ENCODE assay signal across 8 cellular contexts in genomic region chr17:68515238-68515637, GRCh38. TPM values are rescaled to one million over a fixed set of nuclear protein-coding genes. Genes with fewer than 3 reads are reported as not detected.
DNase-seq lines count a peak whose midpoint lies in the region; ATAC-seq, FAIRE-seq and TF ChIP-seq lines count a peak whose summit lies in the region.

No MANE protein-coding gene starts in this region.

- H3K27ac Mint-ChIP-seq in HFFc6: peak overlapping the region; percentile 30

- dilution Hi-C loops in keratinocyte (cut with MboI; ENCODE audit: extremely low pct_ligation_motif_present, low sequenced_read_pairs): no loop called here

- peak overlapping the region; percentile 87 for H3K4me3 ChIP-seq in astrocyte of the spinal cord (ENCODE audit: low read depth, low read length)
- no peak overlapping the region for H3K4me3 ChIP-seq in keratinocyte (ENCODE audit: control insufficient read depth in 2 of 3, extremely low read depth in 1 of 3, insufficient read depth in 2 of 3, low read depth in 1 of 3, low read length in 3 of 3)
- peak overlapping the region; percentile 68 for H3K4me3 ChIP-seq in smooth muscle cell
- H3K4me3 ChIP-seq in effector memory CD4-positive, alpha-beta T cell (ENCODE audit: insufficient read depth, low read depth, low read length, poor library complexity, severe bottlenecking): no peak overlapping the region

- H3K4me1 ChIP-seq in keratinocyte (ENCODE audit: control insufficient read depth, extremely low read depth, insufficient read depth, low read length) (peaks cover 20% of the 10 kb centered on the region), smooth muscle cell (ENCODE audit: low read depth) (peaks cover 18% of the 10 kb centered on the region)
- peaks cover 17% of the 10 kb centered on the region for H3K4me1 ChIP-seq in effector memory CD4-positive, alpha-beta T cell (ENCODE audit: control insufficient read depth, insufficient read depth, low read length, poor library complexity, severe bottlenecking)

- H3F3A ChIP-seq in smooth muscle cell (ENCODE audit: low read depth): peaks cover 20% of the 10 kb centered on the region

- H3K36me3 ChIP-seq in keratinocyte (ENCODE audit: control insufficient read depth in 2 of 2, extremely low read depth in 1 of 2, insufficient read depth in 2 of 2, low read length in 2 of 2): peaks cover 11 to 21% of the 10 kb centered on the region in 2 experiments
- peaks cover 10% of the 10 kb centered on the region for H3K36me3 ChIP-seq in smooth muscle cell (ENCODE audit: low read depth)
- peaks cover 18% of the 10 kb centered on the region for H3K36me3 ChIP-seq in effector memory CD4-positive, alpha-beta T cell (ENCODE audit: control insufficient read depth, insufficient read depth, low read length)

- H3K36me3 Mint-ChIP-seq in HFFc6 (ENCODE audit: low read depth): peaks cover 54% of the 10 kb centered on the region

- peaks cover 78% of the 10 kb centered on the region for H3K79me2 ChIP-seq in keratinocyte (ENCODE audit: control insufficient read depth, insufficient read depth, low read length)
- H3K79me2 ChIP-seq in smooth muscle cell (ENCODE audit: low read depth): peaks cover 78% of the 10 kb centered on the region

- H3K27me3 ChIP-seq in keratinocyte (ENCODE audit: control insufficient read depth, extremely low read depth, insufficient read depth, low read length) (no peaks in the 10 kb centered on the region), smooth muscle cell (ENCODE audit: low read depth) (no peaks in the 10 kb centered on the region)
- no peaks in the 10 kb centered on the region for H3K27me3 ChIP-seq in effector memory CD4-positive, alpha-beta T cell (replicated peaks; ENCODE audit: control insufficient read depth, insufficient read depth, low read length, poor library complexity, severe bottlenecking)

- DNase-seq in HFFc6 (no peak), astrocyte of the spinal cord (ENCODE audit: low read depth, low spot score) (no peak), keratinocyte (ENCODE audit: low read depth, low spot score) (no peak), smooth muscle cell (lab: John Stamatoyannopoulos, UW; ENCODE audit: unreplicated experiment) (no peak), SIG-M5 (lab: John Stamatoyannopoulos, UW) (no peak)
- DNase-seq in effector memory CD4-positive, alpha-beta T cell: no peak

- H3K9ac ChIP-seq in keratinocyte (ENCODE audit: control insufficient read depth, extremely low read depth, insufficient read depth, low read length) (no peak overlapping the region), smooth muscle cell (ENCODE audit: low read depth) (peak overlapping the region; percentile 99)

- peaks cover 55% of the 10 kb centered on the region for H3K4me1 Mint-ChIP-seq in HFFc6 (ENCODE audit: low read depth)

- peaks cover 3% of the 10 kb centered on the region for H4K20me1 ChIP-seq in keratinocyte (ENCODE audit: control insufficient read depth, extremely low read depth, insufficient read depth, low read length)
- peaks cover 74% of the 10 kb centered on the region for H4K20me1 ChIP-seq in smooth muscle cell (ENCODE audit: low read depth)

- H3K4me2 ChIP-seq in keratinocyte (ENCODE audit: control insufficient read depth, extremely low read depth, insufficient read depth, low read depth, low read length) (peak overlapping the region; percentile 88), smooth muscle cell (peak overlapping the region; percentile 90)

- peak overlapping the region; percentile 98 for H3K4me3 Mint-ChIP-seq in HFFc6

- H3K27ac ChIP-seq in keratinocyte (ENCODE audit: control insufficient read depth, insufficient read depth, low read length): peak overlapping the region; percentile 96
- H3K27ac ChIP-seq in smooth muscle cell (ENCODE audit: low read depth): peak overlapping the region; percentile 99
- H3K27ac ChIP-seq in effector memory CD4-positive, alpha-beta T cell (ENCODE audit: insufficient read depth, low read length, poor library complexity, severe bottlenecking): no peak overlapping the region

- FAIRE-seq in keratinocyte (lab: Jason Lieb, UNC): no peak

- no peaks in the 10 kb centered on the region for H3K9me3 ChIP-seq in keratinocyte (ENCODE audit: control insufficient read depth, low read depth, low read length)
- H3K9me3 ChIP-seq in smooth muscle cell (replicated peaks; ENCODE audit: low read depth): no peaks in the 10 kb centered on the region
- no peaks in the 10 kb centered on the region for H3K9me3 ChIP-seq in effector memory CD4-positive, alpha-beta T cell (ENCODE audit: control insufficient read depth, low read length)

- H3K9me3 Mint-ChIP-seq in HFFc6: no peaks in the 10 kb centered on the region

- no peak for TF ChIP-seq CTCF in HFFc6 (IDR thresholded peaks at IDR 0.05)
- no peak for TF ChIP-seq CTCF in astrocyte of the spinal cord (IDR thresholded peaks at IDR 0.05; ENCODE audit: low read depth, low read length)
- TF ChIP-seq CTCF in keratinocyte (optimal IDR thresholded peaks at IDR 0.05 in 1 of 3, IDR thresholded peaks at IDR 0.05 in 1 of 3, conservative IDR thresholded peaks at IDR 0.05 in 1 of 3; ENCODE audit: extremely low read depth in 1 of 3, insufficient read depth in 2 of 3, low read length in 3 of 3): no peak
- no peak for TF ChIP-seq CTCF in smooth muscle cell (IDR thresholded peaks at IDR 0.05; ENCODE audit: borderline replicate concordance, insufficient read depth, poor library complexity, severe bottlenecking)

- H3K27me3 Mint-ChIP-seq in HFFc6 (ENCODE audit: insufficient read depth): peaks cover 3% of the 10 kb centered on the region; the same call in 1 of the 2 replicates

- in situ Hi-C loops in astrocyte of the spinal cord (cut with HindIII; ENCODE audit: low sequenced_read_pairs): no loop called here

- ATAC-seq in GM21526 (IDR thresholded peaks at IDR 0.05; ENCODE audit: low FRiP score, unreplicated experiment): no peak
- ATAC-seq in GM19035 (IDR thresholded peaks at IDR 0.05; ENCODE audit: unreplicated experiment): no peak

- WGBS in smooth muscle cell (ENCODE audit: low lambda C conversion rate): 85% methylated on average over 8 of the region's 8 CpGs

- no peaks in the 10 kb centered on the region for H3K9me1 ChIP-seq in keratinocyte (ENCODE audit: control insufficient read depth, extremely low read depth, insufficient read depth, low read length)

- H2AFZ ChIP-seq in keratinocyte (ENCODE audit: control insufficient read depth, low read length) (no peak overlapping the region), smooth muscle cell (ENCODE audit: low read depth) (no peak overlapping the region)

RNA-seq across cellular contexts. Expression of gene PRKAR1A, which starts 3.0 kb away (rescaled TPM):
- total RNA-seq in HFFc6 (2021; fragmentation: NEBNext Ultra II Directional; extraction: Animal tissue kit (Norgen Biotek cat#: 25700)): 100 to 1,000 TPM; 265 to 302 (median 292) TPM
- 149 to 212 TPM (median 176 TPM) in 3 replicates for polyA plus RNA-seq in keratinocyte
- polyA plus RNA-seq in keratinocyte (2011; ENCODE audit: low read depth): 233 TPM
- polyA plus RNA-seq in keratinocyte (2011; cell fraction: cytosol; rRNA removed): 145 and 176 TPM in 2 replicates
- 175 and 226 TPM in 2 replicates for polyA plus RNA-seq in keratinocyte (2011; cell fraction: nucleus; rRNA removed)
- 105 and 148 TPM in 2 replicates for polyA plus RNA-seq in keratinocyte (2012; ENCODE audit: low replicate concordance)
- 162 to 249 TPM (median 165 TPM) in 3 replicates for polyA minus RNA-seq in keratinocyte
- polyA minus RNA-seq in keratinocyte (2011; cell fraction: cytosol; rRNA and poly(A)+ RNA removed): 331 TPM
- polyA minus RNA-seq in keratinocyte (2011; cell fraction: nucleus; rRNA and poly(A)+ RNA removed): 97.4 and 211 TPM in 2 replicates
- total RNA-seq in smooth muscle cell: 340 and 393 TPM in 2 replicates
- polyA plus RNA-seq in smooth muscle cell: 274 and 302 TPM in 2 replicates

RNA-seq across cellular contexts. Expression of gene WIPI1, which starts 57.9 kb away (rescaled TPM):
- total RNA-seq in HFFc6 (2021; fragmentation: NEBNext Ultra II Directional; extraction: Animal tissue kit (Norgen Biotek cat#: 25700)): 10 to 100 TPM; 62.6 to 90.9 (median 84.9) TPM
- polyA plus RNA-seq in keratinocyte (49.4 to 70.8 TPM (median 62.3 TPM) in 3 replicates), smooth muscle cell (169 and 188 TPM in 2 replicates)
- 33.8 TPM for polyA plus RNA-seq in keratinocyte (2011; ENCODE audit: low read depth)
- polyA plus RNA-seq in keratinocyte (2011; cell fraction: cytosol; rRNA removed): 70.0 and 96.5 TPM in 2 replicates
- polyA plus RNA-seq in keratinocyte (2011; cell fraction: nucleus; rRNA removed): 56.3 and 58.3 TPM in 2 replicates
- 40.6 and 53.5 TPM in 2 replicates for polyA plus RNA-seq in keratinocyte (2012; ENCODE audit: low replicate concordance)
- polyA minus RNA-seq in keratinocyte: 45.2 to 76.6 TPM (median 65.1 TPM) in 3 replicates
- polyA minus RNA-seq in keratinocyte (2011; cell fraction: cytosol; rRNA and poly(A)+ RNA removed): 67.3 TPM
- polyA minus RNA-seq in keratinocyte (2011; cell fraction: nucleus; rRNA and poly(A)+ RNA removed): 30.0 and 44.5 TPM in 2 replicates
- total RNA-seq in smooth muscle cell: 177 and 196 TPM in 2 replicates

Comparison
In these comparisons a context has a peak if more than half of its experiments do, and no peak if none do; other contexts are left out.
1. H3K4me3 ChIP-seq: peak in astrocyte of the spinal cord (single experiment) and smooth muscle cell (single experiment); none in keratinocyte (0 of 3) and effector memory CD4-positive, alpha-beta T cell (single experiment).